14 cellular contexts compared by ENCODE assay signal in genomic region chr19:19067276-19068072, GRCh38. TPM values are rescaled to one million over a fixed set of nuclear protein-coding genes. Genes with fewer than 3 reads are reported as not detected.
DNase-seq lines count a peak whose midpoint lies in the region; ATAC-seq, FAIRE-seq and TF ChIP-seq lines count a peak whose summit lies in the region.
"Had no signal": no experiment of that assay in that cellular context is flagged by ENCODE, and none has a peak within 500 bp of the region (broad histone marks: within the 10 kb centered on the region; RNA-seq: fewer than 3 reads in every experiment).

No MANE protein-coding gene starts in this region.

- CTCF ChIA-PET in naive thymus-derived CD4-positive, alpha-beta T cell (lab: Charles Lee) = interaction anchor here (1.1 to 1.4 kb wide), 3 partner anchors 8 to 73 kb away, joined by 3 to 7 read pairs (median 5); no protein-coding TSS in a partner anchor

- no peak for ATAC-seq in central memory CD8-positive, alpha-beta T cell (replicated peaks; ENCODE audit: extremely low read depth, poor library complexity, severe bottlenecking)
- ATAC-seq in naive thymus-derived CD4-positive, alpha-beta T cell = no peak
- ATAC-seq in stimulated activated effector memory CD8-positive, alpha-beta T cell treated with anti-CD3 and anti-CD28 coated beads, Interleukin-12 subunit alpha, Interleukin-12 subunit beta, amount 100 ng/mL, for 72 hours = no peak

- peaks cover 0 to 18% (median 6%) of the 10 kb centered on the region in 11 experiments; a peak in 9 of 22 replicates for H3K36me3 ChIP-seq in BLaER1 treated with 17β-estradiol and CSF1 and Interleukin-3, amounts not matched to agents 10 nM and 100 nM
- peaks cover 0 to 12% (median 0%) of the 10 kb centered on the region in 3 experiments for H3K36me3 ChIP-seq in naive thymus-derived CD4-positive, alpha-beta T cell (ENCODE audit: control insufficient read depth in 2 of 3, insufficient read depth in 3 of 3, low read length in 3 of 3)
- H3K36me3 ChIP-seq in BE2C = no peaks in the 10 kb centered on the region

- H3K27ac ChIP-seq in BLaER1 treated with 17β-estradiol and CSF1 and Interleukin-3, amounts not matched to agents 10 nM and 100 nM = peak overlapping the region in 8 of 11 experiments; percentile 37 to 73 (median 56); a peak in 16 of 22 replicates
- no peak overlapping the region for H3K27ac ChIP-seq in naive thymus-derived CD4-positive, alpha-beta T cell (ENCODE audit: low read depth, low read length)

- POLR2A ChIA-PET in naive thymus-derived CD4-positive, alpha-beta T cell (lab: Charles Lee) = no interaction called here

- peaks cover 47 to 79% (median 69%) of the 10 kb centered on the region in 10 experiments for H3K4me1 ChIP-seq in BLaER1 treated with 17β-estradiol and CSF1 and Interleukin-3, amounts not matched to agents 10 nM and 100 nM
- H3K4me1 ChIP-seq in naive thymus-derived CD4-positive, alpha-beta T cell (ENCODE audit: control insufficient read depth in 2 of 2, insufficient read depth in 2 of 2, low read length in 2 of 2) = peaks cover 20 to 22% of the 10 kb centered on the region in 2 donors
- H3K4me1 ChIP-seq in BE2C = no peaks in the 10 kb centered on the region

- peak overlapping the region in 4 of 11 experiments; percentile 1 to 82 (median 50); a peak in 4 of 22 replicates for H3K9ac ChIP-seq in BLaER1 treated with 17β-estradiol and CSF1 and Interleukin-3, amounts not matched to agents 10 nM and 100 nM

- peak overlapping the region; percentile 7 for H3K4me3 Mint-ChIP-seq in central memory CD8-positive, alpha-beta T cell
- peak overlapping the region; percentile 2 to 99 (median 46) for H3K4me3 Mint-ChIP-seq in naive thymus-derived CD4-positive, alpha-beta T cell
- no peak overlapping the region for H3K4me3 Mint-ChIP-seq in stimulated activated effector memory CD8-positive, alpha-beta T cell treated with anti-CD3 and anti-CD28 coated beads, Interleukin-12 subunit alpha, Interleukin-12 subunit beta, amount 100 ng/mL, for 72 hours
- H3K4me3 Mint-ChIP-seq in T-helper 2 cell treated with Interferon-gamma antibody and Interleukin-4, amounts not matched to agents 5 μg/mL and 100 μg/mL, for 36 hours = no peak overlapping the region
- H3K4me3 Mint-ChIP-seq: dendritic cell treated with granulocyte-macrophage colony-stimulating factor and Interleukin-4, amounts not matched to agents 40 ng/mL and 50 ng/mL, for 4 days had no signal

- no peaks in the 10 kb centered on the region for H3K27me3 ChIP-seq in BLaER1 treated with 17β-estradiol and CSF1 and Interleukin-3, amounts not matched to agents 10 nM and 100 nM
- H3K27me3 ChIP-seq in naive thymus-derived CD4-positive, alpha-beta T cell (ENCODE audit: control insufficient read depth in 2 of 2, insufficient read depth in 2 of 2, low read length in 2 of 2) = no peaks in the 10 kb centered on the region
- H3K27me3 ChIP-seq in BE2C = no peaks in the 10 kb centered on the region

- intact Hi-C loops in naive thymus-derived CD4-positive, alpha-beta T cell (cut with micrococcal nuclease) = loop anchor here in 1 of 2 donors (10.0 kb wide), 1 partner anchor 417 kb away; no protein-coding TSS in a partner anchor

- H3K9me3 Mint-ChIP-seq in central memory CD8-positive, alpha-beta T cell = no peaks in the 10 kb centered on the region
- H3K9me3 Mint-ChIP-seq in naive thymus-derived CD4-positive, alpha-beta T cell = no peaks in the 10 kb centered on the region
- H3K9me3 Mint-ChIP-seq in stimulated activated effector memory CD8-positive, alpha-beta T cell treated with anti-CD3 and anti-CD28 coated beads, Interleukin-12 subunit alpha, Interleukin-12 subunit beta, amount 100 ng/mL, for 72 hours = no peaks in the 10 kb centered on the region
- no peaks in the 10 kb centered on the region for H3K9me3 Mint-ChIP-seq in T-helper 2 cell treated with Interferon-gamma antibody and Interleukin-4, amounts not matched to agents 5 μg/mL and 100 μg/mL, for 36 hours
- H3K9me3 Mint-ChIP-seq: dendritic cell treated with granulocyte-macrophage colony-stimulating factor and Interleukin-4, amounts not matched to agents 40 ng/mL and 50 ng/mL, for 4 days had no signal

- peak; percentile 32 for DNase-seq in LHCN-M2 (ENCODE audit: low read depth)
- DNase-seq in central memory CD8-positive, alpha-beta T cell (ENCODE audit: low spot score in 2 of 2) = no peak
- DNase-seq in naive thymus-derived CD4-positive, alpha-beta T cell = no peak
- no peak for DNase-seq in BE2C
- DNase-seq in GM12892 (ENCODE audit: insufficient read length) = no peak
- no peak for DNase-seq in stimulated activated effector memory CD8-positive, alpha-beta T cell treated with anti-CD3 and anti-CD28 coated beads, Interleukin-12 subunit alpha, Interleukin-12 subunit beta, amount 100 ng/mL, for 72 hours (ENCODE audit: low spot score in 2 of 2)
- no peak for DNase-seq in T-helper 2 cell treated with Interferon-gamma antibody and Interleukin-4, amounts not matched to agents 5 μg/mL and 100 μg/mL, for 36 hours (ENCODE audit: low spot score)
- DNase-seq: amniotic stem cell, NCI-H1417, NCI-H526 had no signal

- TF ChIP-seq CTCF in BE2C (IDR thresholded peaks at IDR 0.05; ENCODE audit: low read depth, low read length) = no peak

- H3K36me3 Mint-ChIP-seq in central memory CD8-positive, alpha-beta T cell (ENCODE audit: insufficient read depth) = peaks cover 13% of the 10 kb centered on the region
- H3K36me3 Mint-ChIP-seq in naive thymus-derived CD4-positive, alpha-beta T cell = peaks cover 0 to 10% (median 0%) of the 10 kb centered on the region in 5 donors
- peaks cover 7% of the 10 kb centered on the region for H3K36me3 Mint-ChIP-seq in stimulated activated effector memory CD8-positive, alpha-beta T cell treated with anti-CD3 and anti-CD28 coated beads, Interleukin-12 subunit alpha, Interleukin-12 subunit beta, amount 100 ng/mL, for 72 hours
- peaks cover 7% of the 10 kb centered on the region for H3K36me3 Mint-ChIP-seq in T-helper 2 cell treated with Interferon-gamma antibody and Interleukin-4, amounts not matched to agents 5 μg/mL and 100 μg/mL, for 36 hours (ENCODE audit: low read depth)

- no peak for FAIRE-seq in GM12892 (lab: Jason Lieb, UNC)
- FAIRE-seq: frontal cortex, islet of Langerhans had no signal

- no peaks in the 10 kb centered on the region for H3K9me3 ChIP-seq in BLaER1 treated with 17β-estradiol and CSF1 and Interleukin-3, amounts not matched to agents 10 nM and 100 nM (replicated peaks in 1 of 11)
- H3K9me3 ChIP-seq in naive thymus-derived CD4-positive, alpha-beta T cell (ENCODE audit: control insufficient read depth in 2 of 3, low read length in 3 of 3) = no peaks in the 10 kb centered on the region
- H3K9me3 ChIP-seq in BE2C = no peaks in the 10 kb centered on the region

- H3K27me3 Mint-ChIP-seq in central memory CD8-positive, alpha-beta T cell = no peaks in the 10 kb centered on the region
- no peaks in the 10 kb centered on the region for H3K27me3 Mint-ChIP-seq in naive thymus-derived CD4-positive, alpha-beta T cell
- H3K27me3 Mint-ChIP-seq in T-helper 2 cell treated with Interferon-gamma antibody and Interleukin-4, amounts not matched to agents 5 μg/mL and 100 μg/mL, for 36 hours (ENCODE audit: low read depth) = no peaks in the 10 kb centered on the region

- no peak overlapping the region for H3K4me3 ChIP-seq in BLaER1 treated with 17β-estradiol and CSF1 and Interleukin-3, amounts not matched to agents 10 nM and 100 nM
- no peak overlapping the region for H3K4me3 ChIP-seq in naive thymus-derived CD4-positive, alpha-beta T cell (ENCODE audit: low read length)
- H3K4me3 ChIP-seq in BE2C (ENCODE audit: low read depth, low read length) = no peak overlapping the region

- H4K20me1 ChIP-seq in BLaER1 treated with 17β-estradiol and CSF1 and Interleukin-3, amounts not matched to agents 10 nM and 100 nM = peaks cover 0 to 6% (median 0%) of the 10 kb centered on the region in 11 experiments; a peak in 4 of 22 replicates

- no peak overlapping the region for H3K27ac Mint-ChIP-seq in central memory CD8-positive, alpha-beta T cell (ENCODE audit: low read depth)
- H3K27ac Mint-ChIP-seq in naive thymus-derived CD4-positive, alpha-beta T cell = peak overlapping the region in 5 of 9 donors; percentile 47 to 88 (median 67)
- no peak overlapping the region for H3K27ac Mint-ChIP-seq in stimulated activated effector memory CD8-positive, alpha-beta T cell treated with anti-CD3 and anti-CD28 coated beads, Interleukin-12 subunit alpha, Interleukin-12 subunit beta, amount 100 ng/mL, for 72 hours
- no peak overlapping the region for H3K27ac Mint-ChIP-seq in T-helper 2 cell treated with Interferon-gamma antibody and Interleukin-4, amounts not matched to agents 5 μg/mL and 100 μg/mL, for 36 hours
- H3K27ac Mint-ChIP-seq: dendritic cell treated with granulocyte-macrophage colony-stimulating factor and Interleukin-4, amounts not matched to agents 40 ng/mL and 50 ng/mL, for 4 days had no signal

- H3K4me2 ChIP-seq in BLaER1 treated with 17β-estradiol and CSF1 and Interleukin-3, amounts not matched to agents 10 nM and 100 nM = peak overlapping the region; percentile 51 to 99 (median 77)

- H3K4me1 Mint-ChIP-seq in central memory CD8-positive, alpha-beta T cell = peaks cover 28% of the 10 kb centered on the region
- H3K4me1 Mint-ChIP-seq in naive thymus-derived CD4-positive, alpha-beta T cell = peaks cover 5 to 55% (median 47%) of the 10 kb centered on the region in 7 donors
- H3K4me1 Mint-ChIP-seq in stimulated activated effector memory CD8-positive, alpha-beta T cell treated with anti-CD3 and anti-CD28 coated beads, Interleukin-12 subunit alpha, Interleukin-12 subunit beta, amount 100 ng/mL, for 72 hours = peaks cover 32% of the 10 kb centered on the region
- H3K4me1 Mint-ChIP-seq in T-helper 2 cell treated with Interferon-gamma antibody and Interleukin-4, amounts not matched to agents 5 μg/mL and 100 μg/mL, for 36 hours (ENCODE audit: low read depth) = peaks cover 35% of the 10 kb centered on the region

- TF ChIP-seq POLR2A in GM12892 (IDR thresholded peaks at IDR 0.05; ENCODE audit: low read depth, low read length) = no peak

RNA-seq across cellular contexts. Expression of gene SLC25A42, which starts 3.7 kb away (rescaled TPM):
- 2.8 and 4.4 TPM in 2 replicates for total RNA-seq in LHCN-M2 (2014; rRNA removed)
- 5.5 TPM for polyA plus RNA-seq in LHCN-M2 (2012)
- total RNA-seq in naive thymus-derived CD4-positive, alpha-beta T cell = 10 to 100 TPM; 19.0 to 36.1 (median 21.6) TPM
- polyA plus RNA-seq in naive thymus-derived CD4-positive, alpha-beta T cell = 10 to 100 TPM in 1 of 2 donors, 1 to 10 TPM in 1; 8.2 to 19.6 TPM
- 6.4 TPM for polyA plus RNA-seq in BE2C (2012; ENCODE audit: insufficient read depth, insufficient read length, low read depth)
- 8.7 TPM for polyA plus RNA-seq in GM12892 (2012; ENCODE audit: missing spikeins)

RNA-seq across cellular contexts. Expression of gene ARMC6, which starts 34.1 kb away (rescaled TPM):
- total RNA-seq in LHCN-M2 (2014; rRNA removed) = 61.1 and 68.3 TPM in 2 replicates
- polyA plus RNA-seq in LHCN-M2 (2012) = 41.7 TPM
- 10 to 100 TPM; 14.0 to 32.6 (median 15.0) TPM for total RNA-seq in naive thymus-derived CD4-positive, alpha-beta T cell
- polyA plus RNA-seq in naive thymus-derived CD4-positive, alpha-beta T cell = 10 to 100 TPM; 33.1 to 41.9 TPM
- polyA plus RNA-seq in BE2C (2012; ENCODE audit: insufficient read depth, insufficient read length, low read depth) = 157 TPM
- polyA plus RNA-seq in GM12892 (2012; ENCODE audit: missing spikeins) = 19.5 TPM

RNA-seq across cellular contexts. Expression of gene SUGP2, which starts 34.2 kb away (rescaled TPM):
- 54.2 and 63.9 TPM in 2 replicates for total RNA-seq in LHCN-M2 (2014; rRNA removed)
- polyA plus RNA-seq in LHCN-M2 (2012) = 39.8 TPM
- total RNA-seq in naive thymus-derived CD4-positive, alpha-beta T cell = 100 to 1,000 TPM; 116 to 145 (median 129) TPM
- 10 to 100 TPM in 1 of 2 donors, 1 to 10 TPM in 1; 9.3 to 15.0 TPM for polyA plus RNA-seq in naive thymus-derived CD4-positive, alpha-beta T cell
- polyA plus RNA-seq in BE2C (2012; ENCODE audit: insufficient read depth, insufficient read length, low read depth) = 101 TPM
- polyA plus RNA-seq in GM12892 (2012; ENCODE audit: missing spikeins) = 100 TPM

Comparison
In these comparisons a context has a peak if more than half of its experiments do, and no peak if none do; other contexts are left out.
1. H3K27ac Mint-ChIP-seq: peak in naive thymus-derived CD4-positive, alpha-beta T cell (5 of 9); none in central memory CD8-positive, alpha-beta T cell (single experiment), stimulated activated effector memory CD8-positive, alpha-beta T cell treated with anti-CD3 and anti-CD28 coated beads, Interleukin-12 subunit alpha, Interleukin-12 subunit beta, amount 100 ng/mL, for 72 hours (single experiment) and T-helper 2 cell treated with Interferon-gamma antibody and Interleukin-4, amounts not matched to agents 5 μg/mL and 100 μg/mL, for 36 hours (single experiment).
2. H3K4me3 Mint-ChIP-seq: peak in central memory CD8-positive, alpha-beta T cell (single experiment) and naive thymus-derived CD4-positive, alpha-beta T cell (10 of 10); none in stimulated activated effector memory CD8-positive, alpha-beta T cell treated with anti-CD3 and anti-CD28 coated beads, Interleukin-12 subunit alpha, Interleukin-12 subunit beta, amount 100 ng/mL, for 72 hours (single experiment) and T-helper 2 cell treated with Interferon-gamma antibody and Interleukin-4, amounts not matched to agents 5 μg/mL and 100 μg/mL, for 36 hours (single experiment).